ENCODE assay signal across 10 cellular contexts in genomic region chr9:94517254-94517653, GRCh38. TPM values are rescaled to one million over a fixed set of nuclear protein-coding genes. Genes with fewer than 3 reads are reported as not detected.
"Had no signal": no experiment of that assay in that cellular context is flagged by ENCODE, and none has a peak within 500 bp of the region (broad histone marks: within the 10 kb centered on the region; RNA-seq: fewer than 3 reads in every experiment).

No MANE protein-coding gene starts in this region.

- H3K27ac ChIP-seq: GM23248 had no signal

- H3K4me2 ChIP-seq: GM23338 had no signal

- H3K36me3 ChIP-seq: HAP-1 had no signal

- DNase-seq: GM23248, GOT3, H7, H9, HCEC 1CT, HFFc6 had no signal

- H2AFZ ChIP-seq: GM23248, GM23338 had no signal

- ATAC-seq: GM23338, HCT116 had no signal

- FAIRE-seq: H1 had no signal

- H3K9me3 ChIP-seq: HAP-1 had no signal

- H3K4me1 ChIP-seq: HAP-1 had no signal

- H3K9ac ChIP-seq: GM23248 had no signal

- H3K4me3 ChIP-seq: GM23248, GM23338, HAP-1 had no signal

RNA-seq across cellular contexts. Expression of gene PCAT7, which starts 37.6 kb away (rescaled TPM):
- total RNA-seq: GM23248, HFFc6 had no signal
- polyA plus RNA-seq: GM23248 had no signal
